Comparison of ENCODE assay signal across 13 cellular contexts in the genomic region with DNA sequence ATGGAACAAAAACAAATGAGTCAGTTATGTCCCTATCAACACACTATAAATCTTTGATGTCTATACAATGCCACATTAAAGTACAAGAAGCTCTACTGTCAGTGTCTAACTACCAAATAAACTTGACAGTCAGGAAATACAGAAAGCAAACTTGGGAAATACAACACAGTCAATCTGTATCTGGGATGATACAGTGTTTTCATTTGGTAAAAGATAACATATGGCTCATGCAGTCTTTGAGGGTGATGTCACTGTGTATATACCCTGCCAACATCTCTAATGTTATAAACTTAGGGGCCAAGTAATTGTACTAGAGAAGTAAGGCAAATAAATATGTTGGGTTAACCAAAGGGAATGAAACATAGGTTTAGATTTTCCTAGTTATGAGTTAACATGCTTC.
DNase-seq lines count a peak whose midpoint lies in the region; ATAC-seq and TF ChIP-seq lines count a peak whose summit lies in the region.
"Had no signal": no experiment of that assay in that cellular context is flagged by ENCODE, and none has a peak within 500 bp of the region (broad histone marks: within the 10 kb centered on the region; RNA-seq: fewer than 3 reads in every experiment).

No MANE protein-coding gene starts in this region.

- no peak for TF ChIP-seq CTCF in SK-N-SH (IDR thresholded peaks at IDR 0.05)
- TF ChIP-seq CTCF in fibroblast of lung (conservative IDR thresholded peaks at IDR 0.05 in 1 of 2, IDR thresholded peaks at IDR 0.05 in 1 of 2; ENCODE audit: low read depth in 1 of 2, low read length in 2 of 2): no peak

- H3K4me2 ChIP-seq in SK-N-SH: no peak overlapping the region; the same call in 1 of the 2 replicates
- peak overlapping the region; percentile 10 for H3K4me2 ChIP-seq in fibroblast of lung (ENCODE audit: extremely low read depth, insufficient read depth, low read length)
- H3K4me2 ChIP-seq: neural progenitor cell had no signal

- TF ChIP-seq EP300 in SK-N-SH (IDR thresholded peaks at IDR 0.05; ENCODE audit: borderline replicate concordance in 1 of 2, low read depth in 1 of 2, low read length in 1 of 2): peak in 1 of 2 experiments; percentile 76; a peak in 2 of 4 replicates

- POLR2A ChIA-PET in SK-N-SH (lab: Yijun Ruan, JAX): no interaction called here

- DNase-seq in H4 (ENCODE audit: low spot score): peak; percentile 36
- no peak for DNase-seq in SK-N-SH
- peak; percentile 82 to 91 for DNase-seq in fibroblast of lung (ENCODE audit: low read depth in 2 of 2)
- DNase-seq in smooth muscle cell of the brain vasculature (ENCODE audit: low read depth, low spot score): peak; percentile 49
- no peak for DNase-seq in NAMALWA (ENCODE audit: low spot score)
- no peak for DNase-seq in activated naive CD4-positive, alpha-beta T cell treated with anti-CD3 and anti-CD28 coated beads, Interleukin-2, amount 50 U/mL, for 16 hours
- DNase-seq: activated CD4-positive, alpha-beta T cell treated with anti-CD3 and anti-CD28 coated beads, Interleukin-2, amount 50 U/mL, for 1 hour; activated T-cell treated with anti-CD3 and anti-CD28 coated beads, Interleukin-2, amount 50 U/mL, for 72 hours; T-helper 2 cell had no signal

- ATAC-seq in HG03097 (IDR thresholded peaks at IDR 0.05; ENCODE audit: low FRiP score, unreplicated experiment): no peak
- ATAC-seq: activated T-cell treated with anti-CD3 and anti-CD28 coated beads, Interleukin-2, amount 50 U/mL, for 72 hours; Panc1 had no signal

- H3K4me3 ChIP-seq in SK-N-SH (ENCODE audit: low read depth in 2 of 2, low read length in 1 of 2) (no peak overlapping the region), fibroblast of lung (replicated peaks in 1 of 4; ENCODE audit: control extremely low read depth in 1 of 4, insufficient read depth in 1 of 4, low read depth in 3 of 4, low read length in 4 of 4) (no peak overlapping the region)
- H3K4me3 ChIP-seq: neural progenitor cell, skin epidermis had no signal

- H3K9me3 ChIP-seq in SK-N-SH (peaks cover 3% of the 10 kb centered on the region; the same call in 1 of the 2 replicates), fibroblast of lung (ENCODE audit: control insufficient read depth, insufficient read depth, low read depth, low read length) (no peaks in the 10 kb centered on the region)

- CTCF ChIA-PET in SK-N-SH (lab: Yijun Ruan, JAX): interaction anchor here (1.0 kb wide), 1 partner anchor 162 kb away, joined by 3 read pairs; no protein-coding TSS in a partner anchor

- no peak overlapping the region for H3K9ac ChIP-seq in SK-N-SH
- H3K9ac ChIP-seq in fibroblast of lung (ENCODE audit: insufficient read depth, low read length): no peak overlapping the region
- H3K9ac ChIP-seq: neural progenitor cell had no signal

- H3K79me2 ChIP-seq in SK-N-SH (ENCODE audit: insufficient read depth) (no peaks in the 10 kb centered on the region), fibroblast of lung (ENCODE audit: control insufficient read depth, insufficient read depth, low read length) (no peaks in the 10 kb centered on the region)

- H3K4me1 ChIP-seq in SK-N-SH (ENCODE audit: control insufficient read depth in 1 of 2, insufficient read depth in 2 of 2, low read depth in 1 of 2, low read length in 1 of 2): peaks cover 0 to 11% of the 10 kb centered on the region in 2 experiments; a peak in 1 of 4 replicates
- H3K4me1 ChIP-seq in fibroblast of lung (ENCODE audit: control insufficient read depth, extremely low read depth, insufficient read depth, low read length): no peaks in the 10 kb centered on the region
- H3K4me1 ChIP-seq: neural progenitor cell had no signal

- H3K36me3 ChIP-seq in SK-N-SH (replicated peaks in 1 of 2; ENCODE audit: control insufficient read depth in 1 of 2, insufficient read depth in 2 of 2, low read length in 1 of 2): no peaks in the 10 kb centered on the region
- H3K36me3 ChIP-seq in fibroblast of lung (ENCODE audit: control insufficient read depth, insufficient read depth, low read length): no peaks in the 10 kb centered on the region
- H3K36me3 ChIP-seq: neural progenitor cell had no signal

- H3K27me3 ChIP-seq in SK-N-SH (ENCODE audit: insufficient read depth) (no peaks in the 10 kb centered on the region), fibroblast of lung (ENCODE audit: control insufficient read depth, insufficient read depth, low read length) (no peaks in the 10 kb centered on the region)
- H3K27me3 ChIP-seq: neural progenitor cell had no signal

- TF ChIP-seq RAD21 in SK-N-SH (IDR thresholded peaks at IDR 0.05; ENCODE audit: low read length): no peak

- peaks cover 20% of the 10 kb centered on the region for H3F3A ChIP-seq in SK-N-SH (replicated peaks; ENCODE audit: insufficient read depth)

- H2AFZ ChIP-seq in SK-N-SH (ENCODE audit: low read depth): no peak overlapping the region
- no peak overlapping the region for H2AFZ ChIP-seq in fibroblast of lung (ENCODE audit: low read length)
- H2AFZ ChIP-seq: neural progenitor cell had no signal

- H3K27ac ChIP-seq in SK-N-SH (ENCODE audit: low read depth in 2 of 2, low read length in 1 of 2): peak overlapping the region in 1 of 2 experiments; percentile 70; a peak in 2 of 4 replicates
- no peak overlapping the region for H3K27ac ChIP-seq in fibroblast of lung (ENCODE audit: insufficient read depth, low read length)
- H3K27ac ChIP-seq: neural progenitor cell, skin epidermis had no signal

- no peaks in the 10 kb centered on the region for H3K9me2 ChIP-seq in SK-N-SH

- H4K20me1 ChIP-seq in SK-N-SH (ENCODE audit: insufficient read depth) (no peaks in the 10 kb centered on the region), fibroblast of lung (ENCODE audit: control insufficient read depth, extremely low read depth, insufficient read depth, low read length) (no peaks in the 10 kb centered on the region)

TF ChIP-seq in SK-N-SH, 30 proteins besides CTCF, POLR2A, EP300 and RAD21 (continues in another document):
- TF ChIP-seq SMC3 (IDR thresholded peaks at IDR 0.05; ENCODE audit: low read depth, low read length): no peak
- TF ChIP-seq RFX5 (IDR thresholded peaks at IDR 0.05; ENCODE audit: low read length): no peak
- no peak for TF ChIP-seq EZH2phosphoT487 (IDR thresholded peaks at IDR 0.05; ENCODE audit: borderline replicate concordance, low read depth)
- TF ChIP-seq RCOR1 (IDR thresholded peaks at IDR 0.05; ENCODE audit: low read length): no peak
- no peak for TF ChIP-seq MXI1 (IDR thresholded peaks at IDR 0.05; ENCODE audit: low read depth, low read length)
- TF ChIP-seq JUND (IDR thresholded peaks at IDR 0.05): peak; percentile 84
- TF ChIP-seq SIN3A (IDR thresholded peaks at IDR 0.05; ENCODE audit: borderline replicate concordance, low read depth, low read length): no peak
- TF ChIP-seq, protein P1, sequence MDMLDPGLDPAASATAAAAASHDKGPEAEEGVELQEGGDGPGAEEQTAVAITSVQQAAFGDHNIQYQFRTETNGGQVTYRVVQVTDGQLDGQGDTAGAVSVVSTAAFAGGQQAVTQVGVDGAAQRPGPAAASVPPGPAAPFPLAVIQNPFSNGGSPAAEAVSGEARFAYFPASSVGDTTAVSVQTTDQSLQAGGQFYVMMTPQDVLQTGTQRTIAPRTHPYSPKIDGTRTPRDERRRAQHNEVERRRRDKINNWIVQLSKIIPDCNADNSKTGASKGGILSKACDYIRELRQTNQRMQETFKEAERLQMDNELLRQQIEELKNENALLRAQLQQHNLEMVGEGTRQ (IDR thresholded peaks at IDR 0.05; ENCODE audit: borderline replicate concordance, low read depth, low read length): no peak
- TF ChIP-seq TCF12 (IDR thresholded peaks at IDR 0.05): peak; percentile 91
- no peak for TF ChIP-seq TAF1 (IDR thresholded peaks at IDR 0.05; ENCODE audit: borderline replicate concordance, low read depth, low read length)
- no peak for TF ChIP-seq MEF2A (IDR thresholded peaks at IDR 0.05; ENCODE audit: borderline replicate concordance, low read depth)
- no peak for TF ChIP-seq CHD2 (IDR thresholded peaks at IDR 0.05; ENCODE audit: low read length, partially characterized antibody)
- TF ChIP-seq, protein P2, sequence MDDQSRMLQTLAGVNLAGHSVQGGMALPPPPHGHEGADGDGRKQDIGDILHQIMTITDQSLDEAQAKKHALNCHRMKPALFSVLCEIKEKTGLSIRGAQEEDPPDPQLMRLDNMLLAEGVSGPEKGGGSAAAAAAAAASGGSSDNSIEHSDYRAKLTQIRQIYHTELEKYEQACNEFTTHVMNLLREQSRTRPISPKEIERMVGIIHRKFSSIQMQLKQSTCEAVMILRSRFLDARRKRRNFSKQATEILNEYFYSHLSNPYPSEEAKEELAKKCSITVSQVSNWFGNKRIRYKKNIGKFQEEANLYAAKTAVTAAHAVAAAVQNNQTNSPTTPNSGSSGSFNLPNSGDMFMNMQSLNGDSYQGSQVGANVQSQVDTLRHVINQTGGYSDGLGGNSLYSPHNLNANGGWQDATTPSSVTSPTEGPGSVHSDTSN (IDR thresholded peaks at IDR 0.05): peak; percentile 87
- TF ChIP-seq GABPA (IDR thresholded peaks at IDR 0.05; ENCODE audit: low read depth): no peak
- TF ChIP-seq, protein P3, sequence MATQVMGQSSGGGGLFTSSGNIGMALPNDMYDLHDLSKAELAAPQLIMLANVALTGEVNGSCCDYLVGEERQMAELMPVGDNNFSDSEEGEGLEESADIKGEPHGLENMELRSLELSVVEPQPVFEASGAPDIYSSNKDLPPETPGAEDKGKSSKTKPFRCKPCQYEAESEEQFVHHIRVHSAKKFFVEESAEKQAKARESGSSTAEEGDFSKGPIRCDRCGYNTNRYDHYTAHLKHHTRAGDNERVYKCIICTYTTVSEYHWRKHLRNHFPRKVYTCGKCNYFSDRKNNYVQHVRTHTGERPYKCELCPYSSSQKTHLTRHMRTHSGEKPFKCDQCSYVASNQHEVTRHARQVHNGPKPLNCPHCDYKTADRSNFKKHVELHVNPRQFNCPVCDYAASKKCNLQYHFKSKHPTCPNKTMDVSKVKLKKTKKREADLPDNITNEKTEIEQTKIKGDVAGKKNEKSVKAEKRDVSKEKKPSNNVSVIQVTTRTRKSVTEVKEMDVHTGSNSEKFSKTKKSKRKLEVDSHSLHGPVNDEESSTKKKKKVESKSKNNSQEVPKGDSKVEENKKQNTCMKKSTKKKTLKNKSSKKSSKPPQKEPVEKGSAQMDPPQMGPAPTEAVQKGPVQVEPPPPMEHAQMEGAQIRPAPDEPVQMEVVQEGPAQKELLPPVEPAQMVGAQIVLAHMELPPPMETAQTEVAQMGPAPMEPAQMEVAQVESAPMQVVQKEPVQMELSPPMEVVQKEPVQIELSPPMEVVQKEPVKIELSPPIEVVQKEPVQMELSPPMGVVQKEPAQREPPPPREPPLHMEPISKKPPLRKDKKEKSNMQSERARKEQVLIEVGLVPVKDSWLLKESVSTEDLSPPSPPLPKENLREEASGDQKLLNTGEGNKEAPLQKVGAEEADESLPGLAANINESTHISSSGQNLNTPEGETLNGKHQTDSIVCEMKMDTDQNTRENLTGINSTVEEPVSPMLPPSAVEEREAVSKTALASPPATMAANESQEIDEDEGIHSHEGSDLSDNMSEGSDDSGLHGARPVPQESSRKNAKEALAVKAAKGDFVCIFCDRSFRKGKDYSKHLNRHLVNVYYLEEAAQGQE (IDR thresholded peaks at IDR 0.05; ENCODE audit: low read depth, low read length): no peak
- TF ChIP-seq RXRA (IDR thresholded peaks at IDR 0.05; ENCODE audit: borderline replicate concordance, low read depth): peak; percentile 45; the same call in 1 of the 2 replicates

Comparison
In these comparisons a context has a peak if more than half of its experiments do, and no peak if none do; other contexts are left out.
1. DNase-seq: peak in H4 (single experiment), fibroblast of lung (2 of 2) and smooth muscle cell of the brain vasculature (single experiment); none in SK-N-SH (single experiment), NAMALWA (single experiment) and activated naive CD4-positive, alpha-beta T cell treated with anti-CD3 and anti-CD28 coated beads, Interleukin-2, amount 50 U/mL, for 16 hours (single experiment).